Comparison of ENCODE assay signal across 8 cellular contexts in genomic region chr22:21646608-21647590, GRCh38. TPM values are rescaled to one million over a fixed set of nuclear protein-coding genes. Genes with fewer than 3 reads are reported as not detected.
DNase-seq lines count a peak whose midpoint lies in the region; ATAC-seq and TF ChIP-seq lines count a peak whose summit lies in the region.

No MANE protein-coding gene starts in this region.

- H3K27ac ChIP-seq in PC-3 (ENCODE audit: low read length) (no peak overlapping the region), esophagus squamous epithelium (no peak overlapping the region), suprapubic skin (no peak overlapping the region)

- no TSS peak for BruUV-seq in PC-3 (replicated peaks; lab: Mats Ljungman, UMichigan)

- peak overlapping the region; percentile 40 for H3K4me3 Mint-ChIP-seq in nephron progenitor cell

- TF ChIP-seq CTCF in PC-3 (conservative IDR thresholded peaks at IDR 0.05; ENCODE audit: low read depth, low read length) (peak; percentile 80), esophagus squamous epithelium (IDR thresholded peaks at IDR 0.05) (peak; percentile 60 to 92 (median 86)), nephron progenitor cell (IDR thresholded peaks at IDR 0.05) (peak; percentile 86), suprapubic skin (IDR thresholded peaks at IDR 0.05) (peak; percentile 81 to 87)

- peak overlapping the region; percentile 45 for H3K27ac Mint-ChIP-seq in nephron progenitor cell

- H3K9me2 ChIP-seq in PC-3 (replicated peaks; ENCODE audit: low read length), result no peaks in the 10 kb centered on the region

- H3K27me3 ChIP-seq in PC-3 (ENCODE audit: low read length) (no peaks in the 10 kb centered on the region), esophagus squamous epithelium (no peaks in the 10 kb centered on the region), suprapubic skin (no peaks in the 10 kb centered on the region)

- peaks cover 6% of the 10 kb centered on the region; the same call in 1 of the 2 replicates for H4K20me1 ChIP-seq in PC-3 (ENCODE audit: low read length)

- no peak overlapping the region for H3K4me3 ChIP-seq in PC-3 (ENCODE audit: low read length)
- no peak overlapping the region for H3K4me3 ChIP-seq in esophagus squamous epithelium
- H3K4me3 ChIP-seq in suprapubic skin, result no peak overlapping the region

- H2AFZ ChIP-seq in PC-3 (ENCODE audit: low read length), result no peak overlapping the region

- intact Hi-C loops in PC-3 (cut with micrococcal nuclease), result no loop called here
- intact Hi-C loops in esophagus squamous epithelium (cut with DNase I), result no loop called here
- intact Hi-C loops in posterior vena cava (cut with DNase I), result no loop called here

- TF ChIP-seq POLR2A in esophagus squamous epithelium (IDR thresholded peaks at IDR 0.05), result no peak
- no peak for TF ChIP-seq POLR2A in suprapubic skin (IDR thresholded peaks at IDR 0.05)

- H3K9me3 Mint-ChIP-seq in nephron progenitor cell, result no peaks in the 10 kb centered on the region

- CTCF ChIA-PET in PC-3 (lab: Charles Lee), result interaction anchor here (0.5 to 0.6 kb wide), 2 partner anchors 18 to 657 kb away, joined by 4 to 6 read pairs; no protein-coding TSS in a partner anchor

- H3K4me1 ChIP-seq in PC-3 (ENCODE audit: insufficient read depth, low read length) (peaks cover 5% of the 10 kb centered on the region), esophagus squamous epithelium (peaks cover 17 to 39% (median 27%) of the 10 kb centered on the region in 3 donors), suprapubic skin (peaks cover 23% of the 10 kb centered on the region)

- no peak overlapping the region for H3K4me2 ChIP-seq in PC-3 (ENCODE audit: low read length)

- H3F3A ChIP-seq in PC-3 (ENCODE audit: low read length, unreplicated experiment), result no peaks in the 10 kb centered on the region

- WGBS in esophagus squamous epithelium, 2 donors, result 34 to 39% methylated on average over 11 to 12 of the region's 14 CpGs
- WGBS in suprapubic skin, result 44% methylated on average over 13 of the region's 14 CpGs

- no peak overlapping the region for H3K9ac ChIP-seq in PC-3 (ENCODE audit: low read length)

- no peaks in the 10 kb centered on the region for H3K9me3 ChIP-seq in PC-3 (ENCODE audit: low read length)
- no peaks in the 10 kb centered on the region for H3K9me3 ChIP-seq in esophagus squamous epithelium
- no peaks in the 10 kb centered on the region for H3K9me3 ChIP-seq in suprapubic skin

- no peaks in the 10 kb centered on the region for H3K36me3 ChIP-seq in PC-3 (ENCODE audit: low read depth, low read length)
- peaks cover 0 to 35% (median 0%) of the 10 kb centered on the region in 3 donors for H3K36me3 ChIP-seq in esophagus squamous epithelium
- peaks cover 6% of the 10 kb centered on the region for H3K36me3 ChIP-seq in suprapubic skin

- H3K4me1 Mint-ChIP-seq in nephron progenitor cell, result peaks cover 53% of the 10 kb centered on the region

- H3K27me3 Mint-ChIP-seq in nephron progenitor cell (ENCODE audit: low read depth, poor library complexity), result peaks cover 6% of the 10 kb centered on the region

- ATAC-seq in PC-3, result peak; percentile 7; the same call in 1 of the 2 replicates

- peaks cover 19% of the 10 kb centered on the region for H3K79me2 ChIP-seq in PC-3 (ENCODE audit: low read length)

- DNase-seq in Caki2 (ENCODE audit: low read depth), result peak; percentile 58
- DNase-seq in KG1 (lab: John Stamatoyannopoulos, UW), result peak; percentile 47
- peak; percentile 79 for DNase-seq in PC-3
- peak; percentile 77 for DNase-seq in activated T-cell treated with anti-CD3 and anti-CD28 coated beads, Interleukin-2, amount 50 U/mL, for 1 hour
- DNase-seq in esophagus squamous epithelium (lab: John Stamatoyannopoulos, UW), result peak; percentile 32
- peak; percentile 78 for DNase-seq in nephron progenitor cell
- DNase-seq in suprapubic skin (ENCODE audit: low spot score in 2 of 2), result no peak
- DNase-seq in posterior vena cava (ENCODE audit: low spot score), result no peak

- H3K36me3 Mint-ChIP-seq in nephron progenitor cell (ENCODE audit: low read depth), result peaks cover 24% of the 10 kb centered on the region

- in situ Hi-C loops in Caki2 (cut with HindIII; ENCODE audit: low pct_unique_long_range_greater_than_20kb, low sequenced_read_pairs), result no loop called here

- no peak for TF ChIP-seq EP300 in suprapubic skin (IDR thresholded peaks at IDR 0.05)

- POLR2A ChIA-PET in PC-3 (lab: Charles Lee; ENCODE audit: unreplicated experiment), result interaction anchor here (0.6 kb wide), 1 partner anchor 1023 kb away, joined by 5 read pairs; no protein-coding TSS in a partner anchor

RNA-seq across cellular contexts. Expression of gene SDF2L1, which starts 4.8 kb away (rescaled TPM):
- total RNA-seq in Caki2 (2014; rRNA removed; shearing (Covaris generic); ENCODE audit: low replicate concordance), result 39.5 and 46.1 TPM in 2 replicates
- 180 and 214 TPM in 2 replicates for total RNA-seq in PC-3 (2014; rRNA removed)
- 10 to 100 TPM; 19.6 to 29.7 (median 24.6) TPM for total RNA-seq in esophagus squamous epithelium
- total RNA-seq in suprapubic skin, result 10 to 100 TPM; 11.2 to 23.6 (median 18.7) TPM
- total RNA-seq in posterior vena cava, result 10 to 100 TPM; 27.8 to 33.1 TPM

RNA-seq across cellular contexts. Expression of gene CCDC116, which starts 14.3 kb away (rescaled TPM):
- 0.07 TPM in 1 of 2 replicates, not detected in the other for total RNA-seq in Caki2 (2014; rRNA removed; shearing (Covaris generic); ENCODE audit: low replicate concordance)
- total RNA-seq in PC-3 (2014; rRNA removed) (not detected in 2 replicates), esophagus squamous epithelium (1 to 10 TPM in 1 of 4 donors, not detected in 3; 1.9 TPM), suprapubic skin (1 to 10 TPM in 2 of 4 donors, not detected in 2; 1.0 TPM), posterior vena cava (under 1 TPM; 0.23 to 0.38 TPM)

RNA-seq across cellular contexts. Expression of gene YDJC, which starts 17.1 kb away (rescaled TPM):
- 158 and 165 TPM in 2 replicates for total RNA-seq in Caki2 (2014; rRNA removed; shearing (Covaris generic); ENCODE audit: low replicate concordance)
- 79.4 and 122 TPM in 2 replicates for total RNA-seq in PC-3 (2014; rRNA removed)
- 10 to 100 TPM; 34.1 to 53.8 (median 39.6) TPM for total RNA-seq in esophagus squamous epithelium
- 10 to 100 TPM; 28.6 to 34.6 (median 30.9) TPM for total RNA-seq in suprapubic skin
- total RNA-seq in posterior vena cava, result 1 to 10 TPM; 7.1 to 8.5 TPM

RNA-seq across cellular contexts. Expression of gene PPIL2, which starts 18.9 kb away (rescaled TPM):
- total RNA-seq in Caki2 (2014; rRNA removed; shearing (Covaris generic); ENCODE audit: low replicate concordance), result 13.4 and 15.8 TPM in 2 replicates
- total RNA-seq in PC-3 (2014; rRNA removed) (32.3 and 33.7 TPM in 2 replicates), esophagus squamous epithelium (10 to 100 TPM; 20.9 to 53.6 (median 49.7) TPM), suprapubic skin (100 to 1,000 TPM in 1 of 4 donors, 10 to 100 TPM in 3; 38.4 to 129 (median 40.3) TPM), posterior vena cava (10 to 100 TPM; 28.9 to 29.5 TPM)

Comparison
In these comparisons a context has a peak if more than half of its experiments do, and no peak if none do; other contexts are left out.
1. DNase-seq: peak in Caki2 (single experiment), KG1 (single experiment), PC-3 (single experiment), activated T-cell treated with anti-CD3 and anti-CD28 coated beads, Interleukin-2, amount 50 U/mL, for 1 hour (single experiment), esophagus squamous epithelium (single experiment) and nephron progenitor cell (single experiment); none in suprapubic skin (0 of 2) and posterior vena cava (single experiment).
2. Peak in every context shown above with its lines, with median percentiles within 50 percentile points of each other: CTCF ChIP-seq.